ENCODE assay signal across 1 cellular context in the genomic region with DNA sequence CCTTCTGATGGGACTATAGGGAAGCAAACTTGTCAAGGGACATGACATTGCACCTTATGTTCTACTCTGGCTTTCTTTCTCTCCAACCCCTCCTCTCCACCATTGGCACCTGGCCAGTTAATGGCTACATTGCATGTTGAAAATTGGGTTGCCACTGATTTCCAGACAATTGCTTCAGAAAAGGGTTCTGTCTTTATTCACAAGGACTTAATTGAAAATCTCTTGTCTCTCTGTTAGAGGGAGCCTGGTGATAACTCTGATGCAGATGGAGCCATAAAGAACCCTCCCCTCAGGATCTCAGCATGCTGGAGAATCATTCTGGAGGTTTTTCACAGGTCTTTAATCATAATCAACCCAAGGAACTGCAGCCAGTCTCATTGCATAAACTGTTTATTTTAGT.
TF ChIP-seq lines count a peak whose summit lies in the region.

No MANE protein-coding gene starts in this region.

TF ChIP-seq in GM23338, 12 proteins besides CTCF, POLR2A, EP300 and RAD21 (continued from another document):
- TF ChIP-seq, protein P1, sequence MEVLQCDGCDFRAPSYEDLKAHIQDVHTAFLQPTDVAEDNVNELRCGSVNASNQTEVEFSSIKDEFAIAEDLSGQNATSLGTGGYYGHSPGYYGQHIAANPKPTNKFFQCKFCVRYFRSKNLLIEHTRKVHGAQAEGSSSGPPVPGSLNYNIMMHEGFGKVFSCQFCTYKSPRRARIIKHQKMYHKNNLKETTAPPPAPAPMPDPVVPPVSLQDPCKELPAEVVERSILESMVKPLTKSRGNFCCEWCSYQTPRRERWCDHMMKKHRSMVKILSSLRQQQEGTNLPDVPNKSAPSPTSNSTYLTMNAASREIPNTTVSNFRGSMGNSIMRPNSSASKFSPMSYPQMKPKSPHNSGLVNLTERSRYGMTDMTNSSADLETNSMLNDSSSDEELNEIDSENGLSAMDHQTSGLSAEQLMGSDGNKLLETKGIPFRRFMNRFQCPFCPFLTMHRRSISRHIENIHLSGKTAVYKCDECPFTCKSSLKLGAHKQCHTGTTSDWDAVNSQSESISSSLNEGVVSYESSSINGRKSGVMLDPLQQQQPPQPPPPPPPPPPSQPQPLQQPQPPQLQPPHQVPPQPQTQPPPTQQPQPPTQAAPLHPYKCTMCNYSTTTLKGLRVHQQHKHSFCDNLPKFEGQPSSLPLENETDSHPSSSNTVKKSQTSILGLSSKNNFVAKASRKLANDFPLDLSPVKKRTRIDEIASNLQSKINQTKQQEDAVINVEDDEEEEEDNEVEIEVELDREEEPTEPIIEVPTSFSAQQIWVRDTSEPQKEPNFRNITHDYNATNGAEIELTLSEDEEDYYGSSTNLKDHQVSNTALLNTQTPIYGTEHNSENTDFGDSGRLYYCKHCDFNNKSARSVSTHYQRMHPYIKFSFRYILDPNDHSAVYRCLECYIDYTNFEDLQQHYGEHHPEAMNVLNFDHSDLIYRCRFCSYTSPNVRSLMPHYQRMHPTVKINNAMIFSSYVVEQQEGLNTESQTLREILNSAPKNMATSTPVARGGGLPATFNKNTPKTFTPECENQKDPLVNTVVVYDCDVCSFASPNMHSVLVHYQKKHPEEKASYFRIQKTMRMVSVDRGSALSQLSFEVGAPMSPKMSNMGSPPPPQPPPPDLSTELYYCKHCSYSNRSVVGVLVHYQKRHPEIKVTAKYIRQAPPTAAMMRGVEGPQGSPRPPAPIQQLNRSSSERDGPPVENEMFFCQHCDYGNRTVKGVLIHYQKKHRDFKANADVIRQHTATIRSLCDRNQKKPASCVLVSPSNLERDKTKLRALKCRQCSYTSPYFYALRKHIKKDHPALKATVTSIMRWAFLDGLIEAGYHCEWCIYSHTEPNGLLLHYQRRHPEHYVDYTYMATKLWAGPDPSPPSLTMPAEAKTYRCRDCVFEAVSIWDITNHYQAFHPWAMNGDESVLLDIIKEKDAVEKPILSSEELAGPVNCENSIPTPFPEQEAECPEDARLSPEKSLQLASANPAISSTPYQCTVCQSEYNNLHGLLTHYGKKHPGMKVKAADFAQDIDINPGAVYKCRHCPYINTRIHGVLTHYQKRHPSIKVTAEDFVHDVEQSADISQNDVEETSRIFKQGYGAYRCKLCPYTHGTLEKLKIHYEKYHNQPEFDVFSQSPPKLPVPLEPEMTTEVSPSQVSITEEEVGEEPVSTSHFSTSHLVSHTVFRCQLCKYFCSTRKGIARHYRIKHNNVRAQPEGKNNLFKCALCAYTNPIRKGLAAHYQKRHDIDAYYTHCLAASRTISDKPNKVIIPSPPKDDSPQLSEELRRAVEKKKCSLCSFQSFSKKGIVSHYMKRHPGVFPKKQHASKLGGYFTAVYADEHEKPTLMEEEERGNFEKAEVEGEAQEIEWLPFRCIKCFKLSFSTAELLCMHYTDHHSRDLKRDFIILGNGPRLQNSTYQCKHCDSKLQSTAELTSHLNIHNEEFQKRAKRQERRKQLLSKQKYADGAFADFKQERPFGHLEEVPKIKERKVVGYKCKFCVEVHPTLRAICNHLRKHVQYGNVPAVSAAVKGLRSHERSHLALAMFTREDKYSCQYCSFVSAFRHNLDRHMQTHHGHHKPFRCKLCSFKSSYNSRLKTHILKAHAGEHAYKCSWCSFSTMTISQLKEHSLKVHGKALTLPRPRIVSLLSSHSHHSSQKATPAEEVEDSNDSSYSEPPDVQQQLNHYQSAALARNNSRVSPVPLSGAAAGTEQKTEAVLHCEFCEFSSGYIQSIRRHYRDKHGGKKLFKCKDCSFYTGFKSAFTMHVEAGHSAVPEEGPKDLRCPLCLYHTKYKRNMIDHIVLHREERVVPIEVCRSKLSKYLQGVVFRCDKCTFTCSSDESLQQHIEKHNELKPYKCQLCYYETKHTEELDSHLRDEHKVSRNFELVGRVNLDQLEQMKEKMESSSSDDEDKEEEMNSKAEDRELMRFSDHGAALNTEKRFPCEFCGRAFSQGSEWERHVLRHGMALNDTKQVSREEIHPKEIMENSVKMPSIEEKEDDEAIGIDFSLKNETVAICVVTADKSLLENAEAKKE (CRISPR knock-in tag; IDR thresholded peaks at IDR 0.05), result no peak
- no peak for TF ChIP-seq NANOG (IDR thresholded peaks at IDR 0.05; ENCODE audit: borderline replicate concordance)
- TF ChIP-seq JUNB (IDR thresholded peaks at IDR 0.05; ENCODE audit: unreplicated experiment), result no peak
- TF ChIP-seq ZNF114 (CRISPR knock-in tag; IDR thresholded peaks at IDR 0.05), result no peak
- no peak for TF ChIP-seq ZNF331 (CRISPR knock-in tag; IDR thresholded peaks at IDR 0.05; ENCODE audit: low read depth)
- no peak for TF ChIP-seq CREB1 (CRISPR knock-in tag; IDR thresholded peaks at IDR 0.05; ENCODE audit: low read depth)
- TF ChIP-seq, protein P2, sequence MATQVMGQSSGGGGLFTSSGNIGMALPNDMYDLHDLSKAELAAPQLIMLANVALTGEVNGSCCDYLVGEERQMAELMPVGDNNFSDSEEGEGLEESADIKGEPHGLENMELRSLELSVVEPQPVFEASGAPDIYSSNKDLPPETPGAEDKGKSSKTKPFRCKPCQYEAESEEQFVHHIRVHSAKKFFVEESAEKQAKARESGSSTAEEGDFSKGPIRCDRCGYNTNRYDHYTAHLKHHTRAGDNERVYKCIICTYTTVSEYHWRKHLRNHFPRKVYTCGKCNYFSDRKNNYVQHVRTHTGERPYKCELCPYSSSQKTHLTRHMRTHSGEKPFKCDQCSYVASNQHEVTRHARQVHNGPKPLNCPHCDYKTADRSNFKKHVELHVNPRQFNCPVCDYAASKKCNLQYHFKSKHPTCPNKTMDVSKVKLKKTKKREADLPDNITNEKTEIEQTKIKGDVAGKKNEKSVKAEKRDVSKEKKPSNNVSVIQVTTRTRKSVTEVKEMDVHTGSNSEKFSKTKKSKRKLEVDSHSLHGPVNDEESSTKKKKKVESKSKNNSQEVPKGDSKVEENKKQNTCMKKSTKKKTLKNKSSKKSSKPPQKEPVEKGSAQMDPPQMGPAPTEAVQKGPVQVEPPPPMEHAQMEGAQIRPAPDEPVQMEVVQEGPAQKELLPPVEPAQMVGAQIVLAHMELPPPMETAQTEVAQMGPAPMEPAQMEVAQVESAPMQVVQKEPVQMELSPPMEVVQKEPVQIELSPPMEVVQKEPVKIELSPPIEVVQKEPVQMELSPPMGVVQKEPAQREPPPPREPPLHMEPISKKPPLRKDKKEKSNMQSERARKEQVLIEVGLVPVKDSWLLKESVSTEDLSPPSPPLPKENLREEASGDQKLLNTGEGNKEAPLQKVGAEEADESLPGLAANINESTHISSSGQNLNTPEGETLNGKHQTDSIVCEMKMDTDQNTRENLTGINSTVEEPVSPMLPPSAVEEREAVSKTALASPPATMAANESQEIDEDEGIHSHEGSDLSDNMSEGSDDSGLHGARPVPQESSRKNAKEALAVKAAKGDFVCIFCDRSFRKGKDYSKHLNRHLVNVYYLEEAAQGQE (IDR thresholded peaks at IDR 0.05; ENCODE audit: unreplicated experiment), result no peak
